ENCODE assay signal across 21 cellular contexts in genomic region chr13:37148501-37148900, GRCh38. TPM values are rescaled to one million over a fixed set of nuclear protein-coding genes. Genes with fewer than 3 reads are reported as not detected.
DNase-seq lines count a peak whose midpoint lies in the region; ATAC-seq, FAIRE-seq and TF ChIP-seq lines count a peak whose summit lies in the region.
"Had no signal": no experiment of that assay in that cellular context is flagged by ENCODE, and none has a peak within 500 bp of the region (broad histone marks: within the 10 kb centered on the region; RNA-seq: fewer than 3 reads in every experiment).

No MANE protein-coding gene starts in this region.

- H2AFZ ChIP-seq in SK-N-SH (ENCODE audit: low read depth) (peak overlapping the region; percentile 40; the same call in 1 of the 2 replicates), astrocyte (ENCODE audit: low read depth, low read length) (peak overlapping the region; percentile 46)

- H3K36me3 ChIP-seq in SK-N-SH (replicated peaks in 1 of 2; ENCODE audit: control insufficient read depth in 1 of 2, insufficient read depth in 2 of 2, low read length in 1 of 2) (no peaks in the 10 kb centered on the region), astrocyte (ENCODE audit: insufficient read depth, low read length) (no peaks in the 10 kb centered on the region), tibial artery (no peaks in the 10 kb centered on the region)
- H3K36me3 ChIP-seq: BE2C had no signal

- H3K4me2 ChIP-seq in SK-N-SH (peak overlapping the region; percentile 18; the same call in 1 of the 2 replicates), astrocyte (ENCODE audit: low read length) (no peak overlapping the region)

- no peaks in the 10 kb centered on the region for H3K36me3 Mint-ChIP-seq in astrocyte (ENCODE audit: low read depth, unreplicated experiment)
- no peaks in the 10 kb centered on the region for H3K36me3 Mint-ChIP-seq in activated naive CD8-positive, alpha-beta T cell treated with anti-CD3 and anti-CD28 coated beads for 36 hours
- no peaks in the 10 kb centered on the region for H3K36me3 Mint-ChIP-seq in immature natural killer cell
- H3K36me3 Mint-ChIP-seq: CD4-positive, CD25-positive, alpha-beta regulatory T cell had no signal

- H3K4me1 Mint-ChIP-seq in astrocyte (ENCODE audit: low read depth, unreplicated experiment), result peaks cover 5% of the 10 kb centered on the region
- no peaks in the 10 kb centered on the region for H3K4me1 Mint-ChIP-seq in activated naive CD8-positive, alpha-beta T cell treated with anti-CD3 and anti-CD28 coated beads for 36 hours
- no peaks in the 10 kb centered on the region for H3K4me1 Mint-ChIP-seq in immature natural killer cell
- H3K4me1 Mint-ChIP-seq: CD4-positive, CD25-positive, alpha-beta regulatory T cell had no signal

- H3K9me2 ChIP-seq in SK-N-SH, result no peaks in the 10 kb centered on the region

- H3K79me2 ChIP-seq in SK-N-SH (ENCODE audit: insufficient read depth) (no peaks in the 10 kb centered on the region), astrocyte (ENCODE audit: insufficient read depth, low read length) (no peaks in the 10 kb centered on the region)

- POLR2A ChIA-PET in SK-N-SH (lab: Yijun Ruan, JAX), result no interaction called here

- H3K4me3 ChIP-seq in SK-N-SH (ENCODE audit: low read depth in 2 of 2, low read length in 1 of 2) (no peak overlapping the region), astrocyte (ENCODE audit: insufficient read depth, low read depth, low read length) (no peak overlapping the region), fibroblast of the aortic adventitia (ENCODE audit: low read depth, low read length) (no peak overlapping the region), tibial artery (no peak overlapping the region)

- H3K9me3 ChIP-seq in SK-N-SH (no peaks in the 10 kb centered on the region), astrocyte (ENCODE audit: insufficient read depth, low read depth, low read length) (no peaks in the 10 kb centered on the region), tibial artery (no peaks in the 10 kb centered on the region)
- H3K9me3 ChIP-seq: BE2C, Caco-2 had no signal

- CTCF ChIA-PET in SK-N-SH (lab: Yijun Ruan, JAX), result interaction anchor here (1.0 kb wide), 1 partner anchor 700 kb away, joined by 3 read pairs; no protein-coding TSS in a partner anchor

- H3K9ac ChIP-seq in SK-N-SH, result peak overlapping the region; percentile 14; the same call in 1 of the 2 replicates
- H3K9ac ChIP-seq in astrocyte (ENCODE audit: low read length), result no peak overlapping the region

- DNase-seq in SK-N-SH (peak; percentile 12), astrocyte (ENCODE audit: low read depth) (peak; percentile 64), fibroblast of the aortic adventitia (ENCODE audit: low read depth) (peak; percentile 38), NCI-H2196 (lab: John Stamatoyannopoulos, UW; ENCODE audit: unreplicated experiment) (no peak), tibial artery (no peak), immature natural killer cell (no peak)
- DNase-seq in activated naive CD8-positive, alpha-beta T cell treated with anti-CD3 and anti-CD28 coated beads for 36 hours, result no peak
- DNase-seq: BE2C; Caco-2; CD4-positive, CD25-positive, alpha-beta regulatory T cell; H9; KBM-7; MV-4-11; NCI-H1417 treated with DMSO at 0.1 percent for 48 hours; NCI-H2029; NCI-H748 treated with DMSO at 0.1 percent for 48 hours; SIG-M5 had no signal

- no peak for TF ChIP-seq CTCF in SK-N-SH (IDR thresholded peaks at IDR 0.05)
- no peak for TF ChIP-seq CTCF in astrocyte (IDR thresholded peaks at IDR 0.05; ENCODE audit: insufficient read depth, low read depth, low read length)
- no peak for TF ChIP-seq CTCF in fibroblast of the aortic adventitia (IDR thresholded peaks at IDR 0.05; ENCODE audit: insufficient read depth, low read length)
- TF ChIP-seq CTCF in tibial artery (IDR thresholded peaks at IDR 0.05), result no peak

- peaks cover 0 to 7% of the 10 kb centered on the region in 2 experiments; a peak in 3 of 4 replicates for H3K4me1 ChIP-seq in SK-N-SH (ENCODE audit: control insufficient read depth in 1 of 2, insufficient read depth in 2 of 2, low read depth in 1 of 2, low read length in 1 of 2)
- H3K4me1 ChIP-seq in astrocyte (ENCODE audit: insufficient read depth, low read length), result peaks cover 15% of the 10 kb centered on the region
- H3K4me1 ChIP-seq in tibial artery, result no peaks in the 10 kb centered on the region
- H3K4me1 ChIP-seq: BE2C, Caco-2 had no signal

- FAIRE-seq in astrocyte (lab: Jason Lieb, UNC), result no peak

- H3F3A ChIP-seq in SK-N-SH (replicated peaks; ENCODE audit: insufficient read depth), result peaks cover 12% of the 10 kb centered on the region

- H3K27me3 ChIP-seq in SK-N-SH (ENCODE audit: insufficient read depth) (no peaks in the 10 kb centered on the region), astrocyte (ENCODE audit: insufficient read depth, low read length) (no peaks in the 10 kb centered on the region), tibial artery (no peaks in the 10 kb centered on the region)
- H3K27me3 ChIP-seq: BE2C had no signal

- no peak; the same call in 2 of the 3 replicates for ATAC-seq in SK-N-SH treated with all-trans-retinoic acid at 6 μM for 48 hours

- H3K27me3 Mint-ChIP-seq in astrocyte (ENCODE audit: low read depth, unreplicated experiment) (no peaks in the 10 kb centered on the region), immature natural killer cell (ENCODE audit: low read depth in 3 of 3) (peaks cover 0 to 2% (median 0%) of the 10 kb centered on the region in 3 donors)
- peaks cover under 1% of the 10 kb centered on the region for H3K27me3 Mint-ChIP-seq in activated naive CD8-positive, alpha-beta T cell treated with anti-CD3 and anti-CD28 coated beads for 36 hours
- H3K27me3 Mint-ChIP-seq: CD4-positive, CD25-positive, alpha-beta regulatory T cell had no signal

- TF ChIP-seq EP300 in SK-N-SH (IDR thresholded peaks at IDR 0.05; ENCODE audit: borderline replicate concordance in 1 of 2, low read depth in 1 of 2, low read length in 1 of 2), result no peak

- H3K27ac Mint-ChIP-seq in astrocyte (ENCODE audit: unreplicated experiment) (no peak overlapping the region), immature natural killer cell (no peak overlapping the region)
- no peak overlapping the region for H3K27ac Mint-ChIP-seq in activated naive CD8-positive, alpha-beta T cell treated with anti-CD3 and anti-CD28 coated beads for 36 hours
- H3K27ac Mint-ChIP-seq: H9 had no signal

- H3K27ac ChIP-seq in SK-N-SH (ENCODE audit: low read depth in 2 of 2, low read length in 1 of 2) (peak overlapping the region in 1 of 2 experiments; percentile 33; a peak in 1 of 4 replicates), astrocyte (ENCODE audit: low read depth, low read length) (no peak overlapping the region), tibial artery (no peak overlapping the region)
- H3K27ac ChIP-seq: RWPE1 had no signal

- H3K9me3 Mint-ChIP-seq in astrocyte (ENCODE audit: unreplicated experiment) (no peaks in the 10 kb centered on the region), immature natural killer cell (peaks cover 0 to 5% (median under 1%) of the 10 kb centered on the region in 6 donors)
- H3K9me3 Mint-ChIP-seq in activated naive CD8-positive, alpha-beta T cell treated with anti-CD3 and anti-CD28 coated beads for 36 hours, result peaks cover 4% of the 10 kb centered on the region

- no peak overlapping the region for H3K4me3 Mint-ChIP-seq in astrocyte (ENCODE audit: unreplicated experiment)
- no peak overlapping the region for H3K4me3 Mint-ChIP-seq in activated naive CD8-positive, alpha-beta T cell treated with anti-CD3 and anti-CD28 coated beads for 36 hours
- no peak overlapping the region for H3K4me3 Mint-ChIP-seq in immature natural killer cell
- H3K4me3 Mint-ChIP-seq: CD4-positive, CD25-positive, alpha-beta regulatory T cell; H9 had no signal

- 19% methylated on average over 2 of the region's 2 CpGs for WGBS in SK-N-SH (ENCODE audit: low lambda C conversion rate)

- intact Hi-C loops in tibial artery (cut with DNase I; ENCODE audit: low total_unique reads), result no loop called here

- H4K20me1 ChIP-seq in SK-N-SH (ENCODE audit: insufficient read depth), result no peaks in the 10 kb centered on the region
- no peaks in the 10 kb centered on the region for H4K20me1 ChIP-seq in astrocyte (ENCODE audit: insufficient read depth, low read length)

- no peak for TF ChIP-seq RAD21 in SK-N-SH (IDR thresholded peaks at IDR 0.05; ENCODE audit: low read length)

TF ChIP-seq in SK-N-SH, 30 proteins besides CTCF, POLR2A, EP300 and RAD21 (continues in another document):
- TF ChIP-seq YY1 (IDR thresholded peaks at IDR 0.05; ENCODE audit: low read depth) (no peak), TAF1 (IDR thresholded peaks at IDR 0.05; ENCODE audit: borderline replicate concordance, low read depth, low read length) (no peak)

TF ChIP-seq in SK-N-SH treated with all-trans-retinoic acid at 6 μM for 48 hours, 23 proteins besides CTCF, POLR2A, EP300 and RAD21 (continues in another document):
- TF ChIP-seq ESRRG (CRISPR knock-in tag; IDR thresholded peaks at IDR 0.05) (no peak), TCF4 (CRISPR knock-in tag; IDR thresholded peaks at IDR 0.05; ENCODE audit: borderline replicate concordance) (no peak), PPARA (CRISPR knock-in tag; IDR thresholded peaks at IDR 0.05; ENCODE audit: borderline replicate concordance) (no peak), ZFP30 (CRISPR knock-in tag; IDR thresholded peaks at IDR 0.05) (no peak), CSRNP3 (CRISPR knock-in tag; IDR thresholded peaks at IDR 0.05) (no peak)

RNA-seq across cellular contexts. Expression of gene CSNK1A1L, which starts 43.0 kb away (rescaled TPM):
- polyA plus RNA-seq in SK-N-SH (2012; rRNA removed) (not detected in 2 replicates), immature natural killer cell (not detected)
- not detected in 2 replicates for polyA plus RNA-seq in SK-N-SH (2012; cell fraction: cytosol; rRNA removed)
- not detected in 2 replicates for polyA plus RNA-seq in SK-N-SH (2012; cell fraction: nucleus; rRNA removed)
- total RNA-seq in astrocyte (not detected in 2 replicates), fibroblast of the aortic adventitia (ENCODE audit: low replicate concordance) (not detected in 2 replicates)
- under 1 TPM in 1 of 2 experiments, not detected in 1; 0.08 TPM for total RNA-seq in activated naive CD8-positive, alpha-beta T cell treated with anti-CD3 and anti-CD28 coated beads for 36 hours
- total RNA-seq: A172; Caco-2; CD4-positive, CD25-positive, alpha-beta regulatory T cell; H9; NCI-H460 had no signal
- polyA plus RNA-seq: CD4-positive, CD25-positive, alpha-beta regulatory T cell had no signal

Comparison
In these comparisons a context has a peak if more than half of its experiments do, and no peak if none do; other contexts are left out.
1. DNase-seq: peak in SK-N-SH (single experiment), astrocyte (single experiment) and fibroblast of the aortic adventitia (single experiment); none in NCI-H2196 (single experiment), tibial artery (0 of 2), activated naive CD8-positive, alpha-beta T cell treated with anti-CD3 and anti-CD28 coated beads for 36 hours (single experiment) and immature natural killer cell (0 of 3).